In the genomic region with DNA sequence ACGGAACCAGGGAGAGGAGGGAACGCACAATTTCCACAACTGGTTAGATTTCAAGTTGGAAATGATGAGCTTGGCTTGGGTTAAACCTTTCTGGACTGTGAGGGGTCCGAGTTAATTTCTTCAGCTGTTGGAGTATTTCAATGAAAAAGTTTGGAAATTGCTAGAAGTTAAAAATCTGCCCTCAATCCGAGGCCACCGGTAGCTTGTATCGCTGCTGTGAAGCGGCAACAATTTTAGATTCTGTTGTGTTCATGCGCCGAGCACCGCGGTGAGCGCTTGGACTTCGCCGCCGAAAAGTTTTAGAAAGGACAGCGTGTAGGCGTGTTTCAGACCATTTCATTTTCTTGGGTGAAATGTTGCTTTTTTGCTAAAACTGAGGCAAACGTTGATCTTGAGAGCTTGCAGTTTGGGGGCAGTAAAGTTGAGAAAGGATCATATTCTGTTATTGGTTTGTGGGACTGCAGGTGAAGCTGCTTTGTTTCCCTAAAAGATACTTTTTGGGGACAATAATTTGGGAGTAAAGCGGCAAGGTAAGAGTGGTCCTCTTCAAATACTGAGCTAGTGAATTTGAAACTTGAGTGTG, we compare ENCODE assay signal across 8 cellular contexts. TPM values are rescaled to one million over a fixed set of nuclear protein-coding genes. Genes with fewer than 3 reads are reported as not detected.
DNase-seq lines count a peak whose midpoint lies in the region; TF ChIP-seq lines count a peak whose summit lies in the region.

No MANE protein-coding gene starts in this region.

- intact Hi-C loops in PC-9 (cut with micrococcal nuclease; ENCODE audit: unreplicated experiment): loop anchor here (5.0 to 10.0 kb wide), 3 partner anchors 271 to 512 kb away; a partner anchor contains a TSS

- peaks cover 19% of the 10 kb centered on the region for H3F3A ChIP-seq in PC-9 (ENCODE audit: insufficient read depth, low read depth)

- TF ChIP-seq CTCF in PC-9 (conservative IDR thresholded peaks at IDR 0.05) (no peak), cardiac fibroblast (IDR thresholded peaks at IDR 0.05; ENCODE audit: low read depth, low read length) (no peak)

- H3K4me2 ChIP-seq in PC-9: peak overlapping the region; percentile 84

- no peaks in the 10 kb centered on the region for H3K27me3 ChIP-seq in H7 (ENCODE audit: control insufficient read depth, insufficient read depth, low read length)
- H3K27me3 ChIP-seq in PC-9 (ENCODE audit: insufficient read depth, low read depth): no peaks in the 10 kb centered on the region

- DNase-seq in NCI-H1417 (lab: John Stamatoyannopoulos, UW) (peak in 2 of 3 experiments; percentile 8 to 68), NCI-H1417 treated with DMSO at 0.1 percent for 48 hours (lab: John Stamatoyannopoulos, UW) (no peak), H7 (peak; percentile 27), PC-9 (peak; percentile 13 to 51), cardiac fibroblast (ENCODE audit: low read depth in 2 of 2) (peak; percentile 52 to 73), kidney tubule cell (ENCODE audit: low spot score) (peak; percentile 51), SIG-M5 treated with dmso at 0.1 percent for 504 hours (lab: John Stamatoyannopoulos, UW; ENCODE audit: unreplicated experiment) (no peak)
- peak; percentile 11 for DNase-seq in stimulated activated CD4-positive, alpha-beta T cell treated with anti-CD3 and anti-CD28 coated beads, Interleukin-12 subunit alpha, Interleukin-12 subunit beta, amount 100 ng/mL, for 4 hours

- H3K79me2 ChIP-seq in PC-9 (ENCODE audit: low read depth): peaks cover 63% of the 10 kb centered on the region

- H3K36me3 ChIP-seq in H7 (replicated peaks; ENCODE audit: control insufficient read depth, insufficient read depth, low read length) (no peaks in the 10 kb centered on the region), PC-9 (ENCODE audit: low read depth) (peaks cover 9% of the 10 kb centered on the region)

- H4K20me1 ChIP-seq in PC-9 (ENCODE audit: insufficient read depth): peaks cover 40% of the 10 kb centered on the region

- no peaks in the 10 kb centered on the region for H3K9me2 ChIP-seq in PC-9 (ENCODE audit: insufficient read depth)

- BruUV-seq in PC-9 (replicated peaks; lab: Mats Ljungman, UMichigan): TSS peak; percentile 68

- peak overlapping the region; percentile 81 for H3K4me3 ChIP-seq in H7 (ENCODE audit: insufficient read depth, low read depth, low read length)
- H3K4me3 ChIP-seq in PC-9: peak overlapping the region; percentile 77
- H3K4me3 ChIP-seq in cardiac fibroblast (replicated peaks in 1 of 2; ENCODE audit: low read depth in 2 of 2, low read length in 2 of 2): peak overlapping the region; percentile 80 to 90

- POLR2A ChIA-PET in PC-9 (lab: Charles Lee; ENCODE audit: unreplicated experiment): interaction anchor here (0.7 to 0.9 kb wide), 3 partner anchors 326 to 599 kb away, joined by 3 to 6 read pairs (median 6); a partner anchor contains a TSS

- peaks cover 40% of the 10 kb centered on the region for H3K4me1 ChIP-seq in PC-9 (replicated peaks; ENCODE audit: insufficient read depth)

- CTCF ChIA-PET in PC-9 (lab: Charles Lee): interaction anchor here (0.6 kb wide), 1 partner anchor 575 kb away, joined by 8 read pairs; no protein-coding TSS in a partner anchor

- H2AFZ ChIP-seq in PC-9: peak overlapping the region; percentile 82

- peak overlapping the region; percentile 81 for H3K27ac ChIP-seq in PC-9

- H3K9me3 ChIP-seq in PC-9 (ENCODE audit: insufficient read depth, low read depth): no peaks in the 10 kb centered on the region

RNA-seq across cellular contexts. Expression of a gene that starts 0.9 kb away (rescaled TPM):
- 99.2 and 105 TPM in 2 replicates for total RNA-seq in H7 (2014; rRNA removed; shearing (Covaris generic))
- total RNA-seq in PC-9 (2021): 76.0 and 81.9 TPM in 2 replicates

RNA-seq across cellular contexts. Expression of a gene that starts 11.3 kb away (rescaled TPM):
- not detected in 2 replicates for total RNA-seq in H7 (2014; rRNA removed; shearing (Covaris generic))
- total RNA-seq in PC-9 (2021): not detected in 2 replicates

Comparison
In these comparisons a context has a peak if more than half of its experiments do, and no peak if none do; other contexts are left out.
1. DNase-seq: peak in NCI-H1417 (2 of 3), H7 (single experiment), PC-9 (2 of 2), cardiac fibroblast (2 of 2), kidney tubule cell (single experiment) and stimulated activated CD4-positive, alpha-beta T cell treated with anti-CD3 and anti-CD28 coated beads, Interleukin-12 subunit alpha, Interleukin-12 subunit beta, amount 100 ng/mL, for 4 hours (single experiment); none in NCI-H1417 treated with DMSO at 0.1 percent for 48 hours (single experiment) and SIG-M5 treated with dmso at 0.1 percent for 504 hours (single experiment).
2. Peak in every context shown above with its lines, with median percentiles within 50 percentile points of each other: H3K4me3 ChIP-seq.